Comparison of ENCODE assay signal across 13 cellular contexts in the genomic region with DNA sequence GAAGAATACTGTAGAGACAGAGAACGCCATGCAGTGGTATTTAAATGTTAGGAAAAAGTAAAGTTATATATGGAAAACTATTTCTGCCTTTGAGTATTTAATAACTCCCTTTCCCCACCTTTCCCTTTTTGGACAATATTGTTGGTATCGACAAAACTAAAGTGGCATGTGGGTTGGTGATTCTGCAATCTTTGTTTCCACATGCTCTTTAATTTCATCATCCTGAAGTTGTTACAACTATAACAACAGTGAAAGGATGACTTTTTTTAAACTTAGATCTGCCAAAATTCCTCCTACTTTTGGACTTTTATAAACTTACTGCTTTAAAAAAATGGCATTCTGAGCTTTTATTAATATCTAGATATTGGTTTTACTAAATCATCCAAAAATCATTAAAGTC.
"Had no signal": no experiment of that assay in that cellular context is flagged by ENCODE, and none has a peak within 500 bp of the region (broad histone marks: within the 10 kb centered on the region; RNA-seq: fewer than 3 reads in every experiment).

No MANE protein-coding gene starts in this region.

- DNase-seq: activated CD4-positive, alpha-beta T cell treated with anti-CD3 and anti-CD28 coated beads, Interleukin-2, amount 50 U/mL, for 4 hours; activated CD4-positive, CD25-positive, alpha-beta regulatory T cell treated with anti-CD3 and anti-CD28 coated beads, Interleukin-2, amount 50 U/mL, for 72 hours; activated effector memory CD4-positive, alpha-beta T cell treated with anti-CD3 and anti-CD28 coated beads, Interleukin-2, amount 50 U/mL, for 16 hours; activated T-cell treated with anti-CD3 and anti-CD28 coated beads, Interleukin-2, amount 50 U/mL, for 1 hour; brain microvascular endothelial cell; glutamatergic neuron; mucosa of descending colon; naive thymus-derived CD8-positive, alpha-beta T cell; posterior cingulate gyrus; transverse colon had no signal

- ATAC-seq: activated naive CD4-positive, alpha-beta T cell treated with anti-CD3 and anti-CD28 coated beads, Interleukin-2, amount 50 U/mL, for 72 hours; mucosa of descending colon; naive thymus-derived CD8-positive, alpha-beta T cell; stimulated activated memory B cell treated with anti-CD40 and anti-IgM and Interleukin-4, amounts not matched to agents 10 μg/mL and 1 μg/mL and 100 μg/mL, for 72 hours had no signal

- H3K27ac ChIP-seq: brain microvascular endothelial cell, right atrium auricular region, transverse colon had no signal

- H3K27me3 ChIP-seq: brain microvascular endothelial cell, right atrium auricular region, transverse colon had no signal

- H3K4me3 ChIP-seq: mucosa of descending colon, right atrium auricular region, transverse colon had no signal
